Comparison of ENCODE assay signal across 12 cellular contexts in genomic region chr16:14635394-14636145, GRCh38. TPM values are rescaled to one million over a fixed set of nuclear protein-coding genes. Genes with fewer than 3 reads are reported as not detected.
DNase-seq lines count a peak whose midpoint lies in the region; ATAC-seq, FAIRE-seq and TF ChIP-seq lines count a peak whose summit lies in the region.
"Had no signal": no experiment of that assay in that cellular context is flagged by ENCODE, and none has a peak within 500 bp of the region (broad histone marks: within the 10 kb centered on the region; RNA-seq: fewer than 3 reads in every experiment).

No MANE protein-coding gene starts in this region.

- H3K36me3 ChIP-seq in HUES6 (ENCODE audit: control insufficient read depth, insufficient read depth, low read length), result peaks cover 12% of the 10 kb centered on the region
- H3K36me3 ChIP-seq in H1 (ENCODE audit: control insufficient read depth in 2 of 4, insufficient read depth in 4 of 4, low read length in 3 of 4), result peaks cover 0 to 18% (median 6%) of the 10 kb centered on the region in 4 experiments; a peak in 5 of 8 replicates
- H3K36me3 ChIP-seq: neutrophil had no signal

- TF ChIP-seq CTCF in CD4-positive, alpha-beta T cell (IDR thresholded peaks at IDR 0.05), result no peak
- TF ChIP-seq CTCF in H1 (IDR thresholded peaks at IDR 0.05; ENCODE audit: control extremely low read depth in 1 of 3, insufficient read depth in 1 of 3, low read depth in 1 of 3, low read length in 3 of 3) (no peak), natural killer cell (IDR thresholded peaks at IDR 0.05) (no peak), GM10248 (IDR thresholded peaks at IDR 0.05; ENCODE audit: control extremely low read depth, extremely low read depth, low read depth, missing control alignments) (no peak)

- CTCF ChIA-PET in CD4-positive, alpha-beta T cell (lab: Charles Lee), result no interaction called here
- CTCF ChIA-PET in H1 (lab: Charles Lee; ENCODE audit: partially characterized antibody) (no interaction called here), GM10248 (lab: Yijun Ruan, JAX) (interaction anchor here (0.9 kb wide), 1 partner anchor 17 kb away, joined by 3 read pairs; no protein-coding TSS in a partner anchor)

- no peak for ATAC-seq in CD4-positive, alpha-beta T cell (ENCODE audit: poor library complexity)
- no peak for ATAC-seq in natural killer cell
- no peak for ATAC-seq in Right ventricle myocardium inferior

- peak overlapping the region; percentile 81; the same call in 1 of the 2 replicates for H2BK15ac ChIP-seq in H1 (ENCODE audit: low read length)

- H2AFZ ChIP-seq in H1 (ENCODE audit: low read length), result no peak overlapping the region

- H3K23ac ChIP-seq in H1 (ENCODE audit: insufficient read length), result no peak overlapping the region

- WGBS in H1 (ENCODE audit: extremely low coverage in 1 of 2, insufficient coverage in 1 of 2, insufficient read length in 1 of 2, insufficient replicate concordance in 2 of 2, low coverage in 1 of 2, low lambda C conversion rate in 2 of 2, missing lambda C conversion rate in 1 of 2), 2 experiments, result 63% methylated on average over 12 of the region's 12 CpGs; no CpG with 5 or more reads in 1 of the 2 experiments

- H3K4me1 ChIP-seq in HUES6 (ENCODE audit: control insufficient read depth, insufficient read depth, low read length), result peaks cover 35% of the 10 kb centered on the region
- H3K4me1 ChIP-seq in H1 (replicated peaks in 1 of 4; ENCODE audit: control insufficient read depth in 3 of 4, insufficient read depth in 4 of 4, low read length in 3 of 4), result peaks cover 15 to 23% (median 22%) of the 10 kb centered on the region in 4 experiments

- H2BK120ac ChIP-seq in H1 (replicated peaks; ENCODE audit: low read depth, low read length), result peak overlapping the region; percentile 29

- H2BK5ac ChIP-seq in H1 (ENCODE audit: low read depth, low read length), result peak overlapping the region; percentile 90

- peaks cover 0 to 2% of the 10 kb centered on the region in 2 experiments for H4K20me1 ChIP-seq in H1 (replicated peaks in 1 of 2; ENCODE audit: control insufficient read depth in 1 of 2, insufficient read depth in 2 of 2, low read length in 2 of 2)

- H3K36me3 Mint-ChIP-seq in CD4-positive, alpha-beta T cell (ENCODE audit: low read depth), result peaks cover 60% of the 10 kb centered on the region
- H3K36me3 Mint-ChIP-seq in natural killer cell, result no peaks in the 10 kb centered on the region

- H4K5ac ChIP-seq in H1 (ENCODE audit: insufficient read length, low read depth, low read length), result peak overlapping the region; percentile 12

- TF ChIP-seq EP300 in H1 (IDR thresholded peaks at IDR 0.05; ENCODE audit: borderline replicate concordance in 1 of 2, low read depth in 2 of 2, low read length in 2 of 2), result no peak

- 0 out of 2 replicates have a peak overlapping the region, but pooled peaks have one; percentile 80 for H2BK20ac ChIP-seq in H1 (ENCODE audit: low read length)

- H3K56ac ChIP-seq in H1 (replicated peaks; ENCODE audit: insufficient read length, low read depth, low read length), result no peak overlapping the region

- H2BK12ac ChIP-seq in H1 (ENCODE audit: low read depth, low read length), result peak overlapping the region; percentile 96; the same call in 1 of the 2 replicates

- H3K14ac ChIP-seq in H1 (ENCODE audit: insufficient read length), result no peak overlapping the region

- H3K27me3 ChIP-seq in CD4-positive, alpha-beta T cell (ENCODE audit: control insufficient read depth, insufficient read depth, low read length), result no peaks in the 10 kb centered on the region
- no peaks in the 10 kb centered on the region for H3K27me3 ChIP-seq in HUES6 (ENCODE audit: control insufficient read depth, insufficient read depth, low read length)
- H3K27me3 ChIP-seq in H1 (replicated peaks in 1 of 4; ENCODE audit: control insufficient read depth in 3 of 4, extremely low read depth in 1 of 4, insufficient read depth in 3 of 4, low read length in 3 of 4), result no peaks in the 10 kb centered on the region
- H3K27me3 ChIP-seq: neutrophil had no signal

- H3K4ac ChIP-seq in H1 (replicated peaks; ENCODE audit: insufficient read length, low read depth, low read length), result no peak overlapping the region

- intact Hi-C loops in CD4-positive, alpha-beta T cell (cut with DNase I, micrococcal nuclease), result loop anchor here in 1 of 2 experiments (5.0 to 10.0 kb wide), 4 partner anchors 351 to 1009 kb away; partner anchors contain the start of genes ERCC4, MARF1 and NTAN1
- intact Hi-C loops in natural killer cell (cut with micrococcal nuclease), result no loop called here
- intact Hi-C loops in Right ventricle myocardium inferior (cut with DNase I), result loop anchor here (10.0 kb wide), 1 partner anchor 711 kb away; the partner anchor contains the start of gene ERCC4

- H3K9me3 Mint-ChIP-seq in CD4-positive, alpha-beta T cell, result no peaks in the 10 kb centered on the region
- H3K9me3 Mint-ChIP-seq in natural killer cell, result no peaks in the 10 kb centered on the region

- H3K27ac Mint-ChIP-seq in CD4-positive, alpha-beta T cell, result peak overlapping the region; percentile 93
- H3K27ac Mint-ChIP-seq in natural killer cell, result peak overlapping the region; percentile 98 to 99

- H3K27me3 Mint-ChIP-seq in CD4-positive, alpha-beta T cell, result no peaks in the 10 kb centered on the region
- no peaks in the 10 kb centered on the region for H3K27me3 Mint-ChIP-seq in natural killer cell (ENCODE audit: low read depth in 2 of 2)

- H4K8ac ChIP-seq in H1 (ENCODE audit: extremely low read depth, insufficient read depth, low read length), result no peak overlapping the region

- DNase-seq in CD4-positive, alpha-beta T cell, result no peak
- DNase-seq in H1 (ENCODE audit: low read depth in 1 of 2, low spot score in 2 of 2), result no peak
- no peak for DNase-seq in natural killer cell
- no peak for DNase-seq in Right ventricle myocardium inferior (ENCODE audit: missing footprints)
- DNase-seq in NCI-H526 treated with DMSO at 0.1 percent for 48 hours (lab: John Stamatoyannopoulos, UW), result no peak
- no peak for DNase-seq in GM10248 (ENCODE audit: extremely low spot score)
- DNase-seq in NCI-H2081 (lab: John Stamatoyannopoulos, UW), result no peak
- DNase-seq: SHP77 had no signal

- peaks cover 6% of the 10 kb centered on the region for H3K23me2 ChIP-seq in H1 (ENCODE audit: low read depth, low read length)

- H2AK5ac ChIP-seq in H1 (ENCODE audit: low read depth, low read length), result no peak overlapping the region

- H3K27ac ChIP-seq in CD4-positive, alpha-beta T cell (ENCODE audit: low read depth, low read length), result no peak overlapping the region
- H3K27ac ChIP-seq in HUES6 (ENCODE audit: low read depth, low read length) (peak overlapping the region; percentile 94), H1 (ENCODE audit: low read depth, low read length) (peak overlapping the region; percentile 76; the same call in 1 of the 2 replicates)
- H3K27ac ChIP-seq: C4-2B, neutrophil had no signal

- H3K9me3 ChIP-seq in CD4-positive, alpha-beta T cell (ENCODE audit: control insufficient read depth, low read length), result no peaks in the 10 kb centered on the region
- no peaks in the 10 kb centered on the region for H3K9me3 ChIP-seq in HUES6 (ENCODE audit: control insufficient read depth, insufficient read depth, low read depth, low read length)
- H3K9me3 ChIP-seq in H1 (ENCODE audit: insufficient read depth in 2 of 2, low read depth in 1 of 2, low read length in 1 of 2), result no peaks in the 10 kb centered on the region
- H3K9me3 ChIP-seq: neutrophil had no signal

- FAIRE-seq in H1 (lab: Jason Lieb, UNC), result no peak
- FAIRE-seq: bronchial epithelial cell had no signal

- peak overlapping the region; percentile 65 for H3K9ac ChIP-seq in HUES6 (ENCODE audit: low read length)
- peak overlapping the region in 3 of 4 experiments; percentile 18 to 43 (median 42); a peak in 5 of 7 replicates for H3K9ac ChIP-seq in H1 (replicated peaks in 1 of 4; ENCODE audit: extremely low read depth in 1 of 4, low read depth in 3 of 4, low read length in 3 of 4)

- peak overlapping the region; percentile 62 for H3K4me3 Mint-ChIP-seq in CD4-positive, alpha-beta T cell
- peak overlapping the region; percentile 22 for H3K4me3 Mint-ChIP-seq in natural killer cell

- POLR2A ChIA-PET in CD4-positive, alpha-beta T cell (lab: Charles Lee), result interaction anchor here (2.7 kb wide), 1 partner anchor 716 kb away, joined by 7 read pairs; the partner anchor contains the start of gene ERCC4
- POLR2A ChIA-PET in H1 (lab: Charles Lee; ENCODE audit: partially characterized antibody) (no interaction called here), GM10248 (lab: Yijun Ruan, JAX) (no interaction called here)

- H3K4me2 ChIP-seq in H1 (ENCODE audit: insufficient read depth in 1 of 2, low read depth in 2 of 2, low read length in 2 of 2), result peak overlapping the region; percentile 58 to 91

- H3K18ac ChIP-seq in H1 (ENCODE audit: extremely low read depth, low read length), result peak overlapping the region; percentile 86; the same call in 1 of the 2 replicates

- H3K4me1 Mint-ChIP-seq in CD4-positive, alpha-beta T cell (ENCODE audit: low read depth), result peaks cover 53% of the 10 kb centered on the region
- H3K4me1 Mint-ChIP-seq in natural killer cell, result peaks cover 37 to 54% of the 10 kb centered on the region in 2 donors

- no peak for TF ChIP-seq POLR2A in H1 (IDR thresholded peaks at IDR 0.05; ENCODE audit: control extremely low read depth in 1 of 2, low read depth in 2 of 2, low read length in 2 of 2)

- no peaks in the 10 kb centered on the region; the same call in 1 of the 2 replicates for H3K79me1 ChIP-seq in H1 (ENCODE audit: low read depth, low read length)

- TF ChIP-seq RAD21 in H1 (IDR thresholded peaks at IDR 0.05 in 1 of 2, conservative IDR thresholded peaks at IDR 0.05 in 1 of 2; ENCODE audit: low read depth in 2 of 2, low read length in 2 of 2), result no peak

- H3K4me3 ChIP-seq in HUES6 (ENCODE audit: low read depth, low read length) (peak overlapping the region; percentile 86; the same call in 1 of the 2 replicates), H1 (ENCODE audit: extremely low read depth in 1 of 4, insufficient read depth in 2 of 4, low read depth in 3 of 4, low read length in 4 of 4) (peak overlapping the region in 2 of 4 experiments; percentile 14 to 96; a peak in 3 of 8 replicates)

- H3K79me2 ChIP-seq in H1 (ENCODE audit: control insufficient read depth in 1 of 2, insufficient read depth in 2 of 2, low read length in 2 of 2), result peaks cover 12 to 59% of the 10 kb centered on the region in 2 experiments; a peak in 3 of 4 replicates

- no peak overlapping the region for H4K91ac ChIP-seq in H1 (replicated peaks; ENCODE audit: insufficient read length, low read length)

RNA-seq across cellular contexts. Expression of gene BFAR, which starts 2.8 kb away (rescaled TPM):
- 10 to 100 TPM; 36.9 to 37.6 TPM for total RNA-seq in CD4-positive, alpha-beta T cell
- 75.5 and 78.2 TPM in 2 replicates for total RNA-seq in H1 (2021; fragmentation: NEBNext Ultra II Directional; extraction: Animal tissue kit (Norgen Biotek cat#: 25700))
- 48.2 and 56.9 TPM in 2 replicates for polyA plus RNA-seq in H1 (2011; rRNA removed)
- polyA plus RNA-seq in H1 (2011; cell fraction: cytosol; rRNA removed), result 68.9 TPM
- polyA plus RNA-seq in H1 (2011; cell fraction: nucleus; rRNA removed), result 26.3 TPM
- polyA plus RNA-seq in H1 (2012, experiment 1 of 2), result 63.0 to 79.8 TPM (median 65.8 TPM) in 4 replicates
- 50.3 TPM for polyA plus RNA-seq in H1 (2012, experiment 2 of 2)
- 85.5 TPM for polyA plus RNA-seq in H1 (2013, experiment 1 of 2)
- polyA plus RNA-seq in H1 (2013, experiment 2 of 2), result 95.9 TPM
- 88.5 and 101 TPM in 2 replicates for polyA minus RNA-seq in H1 (2011; rRNA and poly(A)+ RNA removed)
- polyA minus RNA-seq in H1 (2011; cell fraction: cytosol; rRNA and poly(A)+ RNA removed), result 47.0 TPM
- polyA minus RNA-seq in H1 (2011; cell fraction: nucleus; rRNA and poly(A)+ RNA removed), result 43.1 TPM
- total RNA-seq in natural killer cell, result 10 to 100 TPM; 45.8 to 62.2 (median 55.6) TPM
- total RNA-seq in Right ventricle myocardium inferior, result 26.0 TPM

RNA-seq across cellular contexts. Expression of gene PARN, which starts 5.5 kb away (rescaled TPM):
- 10 to 100 TPM; 27.4 to 28.2 TPM for total RNA-seq in CD4-positive, alpha-beta T cell
- 40.8 and 44.6 TPM in 2 replicates for total RNA-seq in H1 (2021; fragmentation: NEBNext Ultra II Directional; extraction: Animal tissue kit (Norgen Biotek cat#: 25700))
- polyA plus RNA-seq in H1 (2011; rRNA removed), result 21.4 and 24.5 TPM in 2 replicates
- 32.3 TPM for polyA plus RNA-seq in H1 (2011; cell fraction: cytosol; rRNA removed)
- 11.2 TPM for polyA plus RNA-seq in H1 (2011; cell fraction: nucleus; rRNA removed)
- polyA plus RNA-seq in H1 (2012, experiment 1 of 2), result 33.2 to 45.1 TPM (median 34.5 TPM) in 4 replicates
- 3.9 TPM for polyA plus RNA-seq in H1 (2012, experiment 2 of 2)
- 30.3 TPM for polyA plus RNA-seq in H1 (2013, experiment 1 of 2)
- polyA plus RNA-seq in H1 (2013, experiment 2 of 2), result 32.7 TPM
- 27.2 and 35.9 TPM in 2 replicates for polyA minus RNA-seq in H1 (2011; rRNA and poly(A)+ RNA removed)
- 18.4 TPM for polyA minus RNA-seq in H1 (2011; cell fraction: cytosol; rRNA and poly(A)+ RNA removed)
- 40.1 TPM for polyA minus RNA-seq in H1 (2011; cell fraction: nucleus; rRNA and poly(A)+ RNA removed)
- total RNA-seq in natural killer cell (10 to 100 TPM; 44.3 to 57.4 (median 45.1) TPM), Right ventricle myocardium inferior (17.2 TPM)

RNA-seq across cellular contexts. Expression of gene PLA2G10, which starts 58.5 kb away (rescaled TPM):
- not detected for total RNA-seq in CD4-positive, alpha-beta T cell
- 0.54 and 0.60 TPM in 2 replicates for total RNA-seq in H1 (2021; fragmentation: NEBNext Ultra II Directional; extraction: Animal tissue kit (Norgen Biotek cat#: 25700))
- polyA plus RNA-seq in H1 (2011; rRNA removed), result 2.2 and 2.4 TPM in 2 replicates
- polyA plus RNA-seq in H1 (2011; cell fraction: cytosol; rRNA removed), result 2.3 TPM
- polyA plus RNA-seq in H1 (2011; cell fraction: nucleus; rRNA removed), result 1.9 TPM
- 0.83 to 1.5 TPM (median 1.5 TPM) in 4 replicates for polyA plus RNA-seq in H1 (2012, experiment 1 of 2)
- polyA plus RNA-seq in H1 (2012, experiment 2 of 2), result 1.2 TPM
- 0.85 TPM for polyA plus RNA-seq in H1 (2013, experiment 1 of 2)
- 0.99 TPM for polyA plus RNA-seq in H1 (2013, experiment 2 of 2)
- 0.66 and 1.0 TPM in 2 replicates for polyA minus RNA-seq in H1 (2011; rRNA and poly(A)+ RNA removed)
- 2.9 TPM for polyA minus RNA-seq in H1 (2011; cell fraction: cytosol; rRNA and poly(A)+ RNA removed)
- polyA minus RNA-seq in H1 (2011; cell fraction: nucleus; rRNA and poly(A)+ RNA removed), result 1.4 TPM
- total RNA-seq in natural killer cell (not detected), Right ventricle myocardium inferior (not detected)
- total RNA-seq: bronchial epithelial cell had no signal
